8 cellular contexts compared by ENCODE assay signal in genomic region chr5:179806250-179807045, GRCh38. TPM values are rescaled to one million over a fixed set of nuclear protein-coding genes. Genes with fewer than 3 reads are reported as not detected.
A peak's percentile ranks its signal among the peaks of the same experiment; 100 is the strongest.
DNase-seq lines count a peak whose midpoint lies in the region; ATAC-seq and TF ChIP-seq lines count a peak whose summit lies in the region.

TSS of gene MGAT4B (minus strand) at chr5:179806866. CDS start at chr5:179806583, 283 bp downstream.

- no peaks in the 10 kb centered on the region for H3K9me3 ChIP-seq in DND-41 (ENCODE audit: insufficient read depth, low read length, severe bottlenecking)

- peak within 1 kb of the TSS; percentile 72 for H3K9ac ChIP-seq in DND-41 (ENCODE audit: low read depth, low read length)

- H2AFZ ChIP-seq in DND-41 (ENCODE audit: low read depth, low read length): peak within 1 kb of the TSS; percentile 83

- DNase-seq in DND-41: peak; percentile 66
- peak; percentile 84 for DNase-seq in HT-29 (ENCODE audit: low spot score)
- peak; percentile 75 for DNase-seq in RPMI7951 (ENCODE audit: low read depth)
- DNase-seq in activated naive CD8-positive, alpha-beta T cell treated with anti-CD3 and anti-CD28 coated beads, Interleukin-2, amount 10 ng/mL, durations not matched to agents 7 days and 5 days: peak; percentile 84
- DNase-seq in head of caudate nucleus: peak in 39 of 42 donors; percentile 62 to 88 (median 80)
- peak in 45 of 56 donors; percentile 17 to 79 (median 56) for DNase-seq in nucleus accumbens (lab: John Stamatoyannopoulos, UW)
- no peak for DNase-seq in pons (ENCODE audit: low spot score)

- peaks cover 45% of the 10 kb centered on the region for H3K4me1 ChIP-seq in DND-41 (ENCODE audit: insufficient read depth, low read length)

- peak; percentile 82 for ATAC-seq in DND-41 (ENCODE audit: insufficient read depth, low read depth)
- ATAC-seq in GM21390 (IDR thresholded peaks at IDR 0.05; ENCODE audit: unreplicated experiment): peak; percentile 71
- ATAC-seq in activated naive CD8-positive, alpha-beta T cell treated with anti-CD3 and anti-CD28 coated beads, Interleukin-2, amount 10 ng/mL, durations not matched to agents 7 days and 5 days (ENCODE audit: low read depth): peak; percentile 84

- no peaks in the 10 kb centered on the region for H3K27me3 ChIP-seq in DND-41 (ENCODE audit: insufficient read depth, low read length, poor library complexity)

- H4K20me1 ChIP-seq in DND-41 (ENCODE audit: insufficient read depth, low read length): peaks cover 24% of the 10 kb centered on the region

- POLR2A ChIA-PET in activated naive CD8-positive, alpha-beta T cell treated with anti-CD3 and anti-CD28 coated beads, Interleukin-2, amount 10 ng/mL, durations not matched to agents 7 days and 5 days (lab: Charles Lee): interaction anchor here (1.0 to 2.9 kb wide), 8 partner anchors 9 to 183 kb away, joined by 3 to 42 read pairs (median 4); partner anchors contain the start of genes HNRNPH1, LTC4S and SQSTM1

- peak within 1 kb of the TSS; percentile 95 for H3K4me2 ChIP-seq in DND-41 (ENCODE audit: insufficient read depth, low read length)

- H3K4me3 ChIP-seq in DND-41 (ENCODE audit: low read depth in 1 of 2, low read length in 2 of 2): peak within 1 kb of the TSS; percentile 75 to 90

- peak within 1 kb of the TSS; percentile 62 for H3K27ac ChIP-seq in DND-41 (ENCODE audit: low read length)

- H3K36me3 ChIP-seq in DND-41 (ENCODE audit: insufficient read depth, low read length): peaks cover 2% of the 10 kb centered on the region; the same call in 1 of the 2 replicates

- peak within 1 kb of the TSS; percentile 73 for H3K27ac Mint-ChIP-seq in activated naive CD8-positive, alpha-beta T cell treated with anti-CD3 and anti-CD28 coated beads, Interleukin-2, amount 10 ng/mL, durations not matched to agents 7 days and 5 days

- peaks cover 30% of the 10 kb centered on the region for H3K4me1 Mint-ChIP-seq in activated naive CD8-positive, alpha-beta T cell treated with anti-CD3 and anti-CD28 coated beads, Interleukin-2, amount 10 ng/mL, durations not matched to agents 7 days and 5 days

- intact Hi-C loops in head of caudate nucleus (cut with DNase I): no loop called here

- no peaks in the 10 kb centered on the region for H3K9me3 Mint-ChIP-seq in activated naive CD8-positive, alpha-beta T cell treated with anti-CD3 and anti-CD28 coated beads, Interleukin-2, amount 10 ng/mL, durations not matched to agents 7 days and 5 days

- peaks cover 2% of the 10 kb centered on the region for H3K36me3 Mint-ChIP-seq in activated naive CD8-positive, alpha-beta T cell treated with anti-CD3 and anti-CD28 coated beads, Interleukin-2, amount 10 ng/mL, durations not matched to agents 7 days and 5 days

- peaks cover 22% of the 10 kb centered on the region for H3K79me2 ChIP-seq in DND-41 (ENCODE audit: insufficient read depth, low read length)

- H3K4me3 Mint-ChIP-seq in activated naive CD8-positive, alpha-beta T cell treated with anti-CD3 and anti-CD28 coated beads, Interleukin-2, amount 10 ng/mL, durations not matched to agents 7 days and 5 days: peak within 1 kb of the TSS; percentile 74

- H3K27me3 Mint-ChIP-seq in activated naive CD8-positive, alpha-beta T cell treated with anti-CD3 and anti-CD28 coated beads, Interleukin-2, amount 10 ng/mL, durations not matched to agents 7 days and 5 days: no peaks in the 10 kb centered on the region

- no peak for TF ChIP-seq CTCF in DND-41 (IDR thresholded peaks at IDR 0.05; ENCODE audit: borderline replicate concordance, extremely low read depth, low read length, poor library complexity, severe bottlenecking)

RNA-seq across cellular contexts. Expression of gene MGAT4B, which starts in this region (rescaled TPM):
- total RNA-seq in HT-29 (2014; rRNA removed; shearing (Covaris generic)): 576 and 633 TPM in 2 replicates
- 97.7 and 99.4 TPM in 2 replicates for total RNA-seq in RPMI7951 (2014; rRNA removed; shearing (Covaris generic))
- total RNA-seq in activated naive CD8-positive, alpha-beta T cell treated with anti-CD3 and anti-CD28 coated beads, Interleukin-2, amount 10 ng/mL, durations not matched to agents 7 days and 5 days: 100 to 1,000 TPM; 118 TPM
